In the genomic region with DNA sequence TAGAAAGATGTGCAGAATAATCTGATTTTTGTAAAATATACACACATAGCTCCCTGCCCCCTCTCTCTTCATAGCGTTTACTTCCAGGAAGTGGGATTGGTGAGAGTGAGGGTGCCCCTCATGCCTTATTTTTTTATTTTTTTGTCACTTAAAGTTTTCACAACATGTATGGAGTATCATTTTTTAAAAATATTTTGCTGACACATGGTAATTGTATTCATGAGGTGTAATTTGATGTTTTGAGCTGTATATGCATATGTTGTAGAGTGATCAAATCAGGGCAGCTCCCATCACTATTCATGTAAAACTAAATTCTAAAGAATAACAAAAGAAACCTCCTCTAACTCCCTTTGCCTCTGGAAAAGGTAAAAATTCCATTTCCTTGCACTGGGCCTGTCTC, we compare ENCODE assay signal across 26 cellular contexts.
"Had no signal": no experiment of that assay in that cellular context is flagged by ENCODE, and none has a peak within 500 bp of the region (broad histone marks: within the 10 kb centered on the region; RNA-seq: fewer than 3 reads in every experiment).

No MANE protein-coding gene starts in this region.

- H3K79me2 ChIP-seq: parathyroid adenoma had no signal

- H3K9me3 ChIP-seq: gastrocnemius medialis, mucosa of descending colon, stomach, suprapubic skin, tibial nerve had no signal

- H3K4me3 ChIP-seq: gastrocnemius medialis, mucosa of descending colon, stomach, suprapubic skin, tibial nerve had no signal

- H3K9ac ChIP-seq: parathyroid adenoma had no signal

- H3K27me3 ChIP-seq: gastrocnemius medialis, stomach, suprapubic skin, tibial nerve had no signal

- DNase-seq: activated CD4-positive, alpha-beta T cell treated with anti-CD3 and anti-CD28 coated beads, Interleukin-2, amount 10 ng/mL, durations not matched to agents 7 days and 5 days; activated CD4-positive, CD25-positive, alpha-beta regulatory T cell treated with anti-CD3 and anti-CD28 coated beads, Interleukin-2, amount 50 U/mL, for 72 hours; activated CD8-positive, alpha-beta memory T cell treated with anti-CD3 and anti-CD28 coated beads, Interleukin-2, amount 10 ng/mL, durations not matched to agents 7 days and 5 days; activated CD8-positive, alpha-beta T cell treated with anti-CD3 and anti-CD28 coated beads for 36 hours; activated effector memory CD4-positive, alpha-beta T cell treated with anti-CD3 and anti-CD28 coated beads, Interleukin-2, amount 50 U/mL, for 16 hours; activated naive CD4-positive, alpha-beta T cell treated with anti-CD3 and anti-CD28 coated beads, Interleukin-2, amount 50 U/mL, for 16 hours; activated naive CD8-positive, alpha-beta T cell treated with anti-CD3 and anti-CD28 coated beads, Interleukin-2, amount 50 U/mL, for 24 hours; activated T-cell treated with anti-CD3 and anti-CD28 coated beads for 4 hours; anterior cingulate cortex; caudate nucleus; effector CD8-positive, alpha-beta T cell; gastrocnemius medialis; hippocampal formation; left colon; mesendoderm; mucosa of descending colon; nephron progenitor cell; right cardiac atrium; small intestine; stimulated activated CD4-positive, alpha-beta T cell treated with anti-CD3 and anti-CD28 coated beads, Interleukin-2, amount 100 ng/mL, for 24 hours; stomach had no signal

- H3K27ac ChIP-seq: gastrocnemius medialis, parathyroid adenoma, stomach, suprapubic skin, tibial nerve, VCaP had no signal

- H3K4me1 ChIP-seq: gastrocnemius medialis, parathyroid adenoma, stomach had no signal

- H3K36me3 ChIP-seq: gastrocnemius medialis, stomach, suprapubic skin, tibial nerve had no signal

- ATAC-seq: activated CD8-positive, alpha-beta memory T cell treated with anti-CD3 and anti-CD28 coated beads, Interleukin-2, amount 10 ng/mL, durations not matched to agents 7 days and 5 days; activated CD8-positive, alpha-beta T cell treated with anti-CD3 and anti-CD28 coated beads for 36 hours; activated naive CD8-positive, alpha-beta T cell treated with anti-CD3 and anti-CD28 coated beads, Interleukin-2, amount 50 U/mL, for 24 hours; gastrocnemius medialis; left colon; stimulated activated memory B cell treated with anti-CD40 and anti-IgM and Interleukin-4, amounts not matched to agents 10 μg/mL and 1 μg/mL and 100 μg/mL, for 72 hours had no signal

- H2AFZ ChIP-seq: parathyroid adenoma had no signal
